Comparison of ENCODE assay signal across 8 cellular contexts in genomic region chr6:34324221-34324620, GRCh38.
DNase-seq lines count a peak whose midpoint lies in the region; ATAC-seq and TF ChIP-seq lines count a peak whose summit lies in the region.
"Not testable (repeated sequence)": the region's sequence is repeated elsewhere in the genome, so short reads cannot be mapped to it uniquely, and the experiment has no call there.

No MANE protein-coding gene starts in this region.

- H4K8ac ChIP-seq in mesenchymal stem cell (ENCODE audit: low read length): peak overlapping the region; percentile 21

- H2BK120ac ChIP-seq in mesenchymal stem cell (ENCODE audit: low read depth, low read length): not testable (repeated sequence)

- H2AFZ ChIP-seq in mesenchymal stem cell (ENCODE audit: low read depth, low read length): not testable (repeated sequence)

- H3K23ac ChIP-seq in mesenchymal stem cell (ENCODE audit: low read length in 2 of 2): not testable (repeated sequence)

- not testable (repeated sequence) for TF ChIP-seq CTCF in brain (conservative IDR thresholded peaks at IDR 0.05); heart left ventricle (IDR thresholded peaks at IDR 0.05); right atrium auricular region (IDR thresholded peaks at IDR 0.05); neutrophil (IDR thresholded peaks at IDR 0.05); psoas muscle (IDR thresholded peaks at IDR 0.05)

- not testable (repeated sequence) for H3K9me3 ChIP-seq in CD8-positive, alpha-beta memory T cell (ENCODE audit: low read length); heart left ventricle; right atrium auricular region; mesenchymal stem cell (ENCODE audit: control insufficient read depth, low read length); neutrophil; psoas muscle

- peak overlapping the region in 1 of 8 donors; percentile 24 for H3K27ac Mint-ChIP-seq in CD8-positive, alpha-beta memory T cell
- H3K27ac Mint-ChIP-seq in brain: peak overlapping the region; percentile 74 to 96 (median 91)
- H3K27ac Mint-ChIP-seq in stimulated activated naive B cell treated with anti-CD40 and anti-IgM and Interleukin-4, amounts not matched to agents 10 μg/mL and 1 μg/mL and 100 μg/mL, for 72 hours: peak overlapping the region; percentile 42

- not testable (repeated sequence) for H3K14ac ChIP-seq in mesenchymal stem cell (ENCODE audit: low read length in 2 of 2)

- not testable (repeated sequence) for H3K4me3 ChIP-seq in CD8-positive, alpha-beta memory T cell (ENCODE audit: low read length); heart left ventricle; right atrium auricular region; mesenchymal stem cell (ENCODE audit: insufficient read depth in 1 of 2, low read depth in 1 of 2, low read length in 2 of 2); neutrophil (ENCODE audit: low read depth in 1 of 2, low read length in 1 of 2); psoas muscle

- H2BK5ac ChIP-seq in mesenchymal stem cell (ENCODE audit: low read depth, low read length, poor library complexity, severe bottlenecking): not testable (repeated sequence)

- H3K4me2 ChIP-seq in mesenchymal stem cell (ENCODE audit: low read length, poor library complexity, severe bottlenecking): not testable (repeated sequence)

- not testable (repeated sequence) for H2AK5ac ChIP-seq in mesenchymal stem cell (ENCODE audit: low read length, severe bottlenecking)

- not testable (repeated sequence) for DNase-seq in CD8-positive, alpha-beta memory T cell; heart left ventricle; right atrium auricular region (ENCODE audit: low spot score); mesenchymal stem cell; psoas muscle; stimulated activated naive B cell treated with anti-CD40 and anti-IgM and Interleukin-4, amounts not matched to agents 10 μg/mL and 1 μg/mL and 100 μg/mL, for 72 hours

- CTCF ChIA-PET in CD8-positive, alpha-beta memory T cell (lab: Charles Lee): not testable (repeated sequence)

- H3K27ac ChIP-seq in CD8-positive, alpha-beta memory T cell (ENCODE audit: low read depth, low read length): peak overlapping the region; percentile 14
- H3K27ac ChIP-seq in heart left ventricle (peak overlapping the region in 10 of 12 donors; percentile 7 to 76 (median 46)), right atrium auricular region (peak overlapping the region; percentile 57 to 63), neutrophil (peak overlapping the region; percentile 27), psoas muscle (peak overlapping the region; percentile 86)
- H3K27ac ChIP-seq in mesenchymal stem cell (ENCODE audit: low read length, poor library complexity, severe bottlenecking): not testable (repeated sequence)

- not testable (repeated sequence) for H3K9me3 Mint-ChIP-seq in CD8-positive, alpha-beta memory T cell; brain; stimulated activated naive B cell treated with anti-CD40 and anti-IgM and Interleukin-4, amounts not matched to agents 10 μg/mL and 1 μg/mL and 100 μg/mL, for 72 hours

- peak overlapping the region; percentile 78 for H3K9ac ChIP-seq in mesenchymal stem cell (ENCODE audit: low read length)

- not testable (repeated sequence) for H2BK12ac ChIP-seq in mesenchymal stem cell (ENCODE audit: low read length in 2 of 2)

- not testable (repeated sequence) for H3K4ac ChIP-seq in mesenchymal stem cell (ENCODE audit: low read depth in 1 of 2, low read length in 2 of 2)

- intact Hi-C loops in heart left ventricle (cut with DNase I): loop anchor here in 1 of 10 donors (5.0 kb wide), 1 partner anchor 68 kb away; the partner anchor contains the start of gene NUDT3
- intact Hi-C loops in psoas muscle (cut with DNase I): not testable (repeated sequence)

- not testable (repeated sequence) for ATAC-seq in heart left ventricle; psoas muscle; stimulated activated naive B cell treated with anti-CD40 and anti-IgM and Interleukin-4, amounts not matched to agents 10 μg/mL and 1 μg/mL and 100 μg/mL, for 72 hours (replicated peaks)

- H3K27me3 ChIP-seq in CD8-positive, alpha-beta memory T cell (ENCODE audit: insufficient read depth, low read length, poor library complexity, severe bottlenecking); heart left ventricle; right atrium auricular region; mesenchymal stem cell (ENCODE audit: control insufficient read depth in 1 of 2, insufficient read depth in 1 of 2, low read length in 2 of 2); neutrophil; psoas muscle (ENCODE audit: insufficient read depth in 3 of 3, low read length in 2 of 3): not testable (repeated sequence)

- not testable (repeated sequence) for H3K18ac ChIP-seq in mesenchymal stem cell (ENCODE audit: low read depth in 1 of 2, low read length in 2 of 2)

- H3K36me3 ChIP-seq in CD8-positive, alpha-beta memory T cell (ENCODE audit: insufficient read depth, low read length); heart left ventricle; right atrium auricular region; mesenchymal stem cell (ENCODE audit: control insufficient read depth in 1 of 2, insufficient read depth in 2 of 2, low read depth in 1 of 2, low read length in 2 of 2); neutrophil; psoas muscle (ENCODE audit: insufficient read depth in 1 of 2, low read depth in 1 of 2): not testable (repeated sequence)

- not testable (repeated sequence) for H2BK15ac ChIP-seq in mesenchymal stem cell (ENCODE audit: low read depth, poor library complexity, severe bottlenecking)

- 83 to 95% (median 87%) methylated on average over 2 of the region's 2 CpGs for WGBS in heart left ventricle, 4 donors
- WGBS in mesenchymal stem cell: 100% methylated on average over 2 of the region's 2 CpGs
- WGBS in psoas muscle, 3 donors: 50 to 91% (median 76%) methylated on average over 2 of the region's 2 CpGs

- not testable (repeated sequence) for TF ChIP-seq POLR2A in heart left ventricle (IDR thresholded peaks at IDR 0.05)

- not testable (repeated sequence) for H3K4me3 Mint-ChIP-seq in CD8-positive, alpha-beta memory T cell; brain; stimulated activated naive B cell treated with anti-CD40 and anti-IgM and Interleukin-4, amounts not matched to agents 10 μg/mL and 1 μg/mL and 100 μg/mL, for 72 hours

- not testable (repeated sequence) for H3K4me1 ChIP-seq in CD8-positive, alpha-beta memory T cell (ENCODE audit: insufficient read depth, low read length); mesenchymal stem cell (ENCODE audit: control insufficient read depth, insufficient read depth, low read depth, low read length); neutrophil (ENCODE audit: control insufficient read depth in 1 of 2, insufficient read depth in 1 of 2, low read depth in 1 of 2, low read length in 1 of 2)
- H3K4me1 ChIP-seq in heart left ventricle (peaks cover 0 to 35% (median 17%) of the 10 kb centered on the region in 12 donors), right atrium auricular region (peaks cover 0 to 16% of the 10 kb centered on the region in 2 donors), psoas muscle (peaks cover 25% of the 10 kb centered on the region)

- H3K27me3 Mint-ChIP-seq in CD8-positive, alpha-beta memory T cell; brain; stimulated activated naive B cell treated with anti-CD40 and anti-IgM and Interleukin-4, amounts not matched to agents 10 μg/mL and 1 μg/mL and 100 μg/mL, for 72 hours: not testable (repeated sequence)

- POLR2A ChIA-PET in CD8-positive, alpha-beta memory T cell (lab: Charles Lee): not testable (repeated sequence)

- H3K36me3 Mint-ChIP-seq in CD8-positive, alpha-beta memory T cell: peaks cover 0 to 13% (median 9%) of the 10 kb centered on the region in 3 donors
- H3K36me3 Mint-ChIP-seq in brain: peaks cover 51% of the 10 kb centered on the region
- peaks cover 15 to 43% of the 10 kb centered on the region in 2 donors for H3K36me3 Mint-ChIP-seq in stimulated activated naive B cell treated with anti-CD40 and anti-IgM and Interleukin-4, amounts not matched to agents 10 μg/mL and 1 μg/mL and 100 μg/mL, for 72 hours

- H3K4me1 Mint-ChIP-seq in CD8-positive, alpha-beta memory T cell: peaks cover 1 to 24% (median 11%) of the 10 kb centered on the region in 3 donors
- H3K4me1 Mint-ChIP-seq in brain: peaks cover 35% of the 10 kb centered on the region
- peaks cover 13 to 53% of the 10 kb centered on the region in 2 donors for H3K4me1 Mint-ChIP-seq in stimulated activated naive B cell treated with anti-CD40 and anti-IgM and Interleukin-4, amounts not matched to agents 10 μg/mL and 1 μg/mL and 100 μg/mL, for 72 hours

- H4K91ac ChIP-seq in mesenchymal stem cell (ENCODE audit: low read length): not testable (repeated sequence)

- peaks cover 24% of the 10 kb centered on the region for H3K79me1 ChIP-seq in mesenchymal stem cell (replicated peaks; ENCODE audit: low read length, poor library complexity, severe bottlenecking)
